In the genomic region with DNA sequence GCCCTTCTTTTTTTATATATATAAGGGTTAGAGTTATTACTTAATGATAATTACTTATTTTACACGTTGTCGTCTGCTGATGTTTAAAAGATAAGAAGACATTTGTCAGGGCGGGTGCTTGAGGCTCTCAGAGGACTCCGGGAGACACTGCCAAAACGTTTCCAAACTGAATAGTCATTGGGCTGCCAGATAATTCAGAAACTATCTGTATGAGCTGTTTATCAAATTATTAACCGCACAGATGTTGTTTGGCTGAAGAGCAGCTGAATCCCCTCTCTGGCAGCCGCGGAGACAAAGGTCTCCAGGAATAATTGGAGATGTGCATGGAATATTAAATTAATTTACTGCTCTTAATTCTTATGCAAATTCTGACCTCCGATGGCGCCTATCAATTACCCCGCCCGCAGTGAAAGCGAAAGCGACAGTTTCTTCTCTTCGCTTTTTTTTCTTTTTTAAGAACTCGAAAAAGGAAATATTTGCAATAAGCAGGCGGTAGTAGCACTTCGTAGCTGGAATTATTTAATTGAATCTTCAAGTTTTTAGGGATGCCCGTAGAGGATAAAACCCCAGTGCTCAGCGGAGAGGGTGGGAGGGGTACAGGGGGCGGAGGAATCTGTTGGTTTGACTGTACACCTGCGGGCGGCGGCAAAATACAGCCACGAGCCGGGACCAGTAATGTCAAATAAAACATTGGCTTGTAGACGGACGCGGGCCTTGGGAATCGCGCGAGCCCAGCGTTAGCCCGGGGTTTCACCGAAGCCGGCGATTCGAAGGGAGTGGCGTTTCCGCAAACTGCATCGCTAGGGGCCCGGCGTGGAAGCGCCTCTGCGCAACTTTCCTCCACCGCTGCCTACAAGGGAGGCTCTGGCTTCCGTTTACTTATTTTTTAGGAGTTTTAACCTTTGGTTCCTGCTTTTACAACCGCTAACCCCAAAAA, we compare ENCODE assay signal across 2 cellular contexts.
TF ChIP-seq lines count a peak whose summit lies in the region.

No MANE protein-coding gene starts in this region.

TF ChIP-seq in liver, 16 proteins besides CTCF, POLR2A, EP300 and RAD21:
- no peak for TF ChIP-seq HNF4G (IDR thresholded peaks at IDR 0.05)
- TF ChIP-seq RXRA (IDR thresholded peaks at IDR 0.05), result no peak
- TF ChIP-seq TAF1 (conservative IDR thresholded peaks at IDR 0.05), result no peak
- TF ChIP-seq, protein P1, sequence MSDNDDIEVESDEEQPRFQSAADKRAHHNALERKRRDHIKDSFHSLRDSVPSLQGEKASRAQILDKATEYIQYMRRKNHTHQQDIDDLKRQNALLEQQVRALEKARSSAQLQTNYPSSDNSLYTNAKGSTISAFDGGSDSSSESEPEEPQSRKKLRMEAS (IDR thresholded peaks at IDR 0.05), result no peak
- no peak for TF ChIP-seq SP1 (IDR thresholded peaks at IDR 0.05)
- TF ChIP-seq NR2F2 (IDR thresholded peaks at IDR 0.05), result no peak
- no peak for TF ChIP-seq FOXA1 (IDR thresholded peaks at IDR 0.05)

TF ChIP-seq in HepG2, 621 proteins besides CTCF, POLR2A, EP300 and RAD21:
- no peak for TF ChIP-seq ZNF75D (CRISPR knock-in tag; IDR thresholded peaks at IDR 0.05; ENCODE audit: borderline replicate concordance)
- TF ChIP-seq KLF6 (CRISPR knock-in tag; IDR thresholded peaks at IDR 0.05), result no peak
- TF ChIP-seq IKZF1 (IDR thresholded peaks at IDR 0.05), result no peak
- no peak for TF ChIP-seq TBL1XR1 (IDR thresholded peaks at IDR 0.05; ENCODE audit: borderline replicate concordance, low read length, partially characterized antibody)
- TF ChIP-seq ZNF10 (CRISPR knock-in tag; IDR thresholded peaks at IDR 0.05; ENCODE audit: borderline replicate concordance, low read depth), result no peak
- TF ChIP-seq XBP1 (CRISPR knock-in tag; IDR thresholded peaks at IDR 0.05), result no peak
- no peak for TF ChIP-seq ZSCAN29 (CRISPR knock-in tag; conservative IDR thresholded peaks at IDR 0.05)
TF ChIP-seq in HepG2: peak in this region for 0.
